ENCODE assay signal across 8 cellular contexts in the genomic region with DNA sequence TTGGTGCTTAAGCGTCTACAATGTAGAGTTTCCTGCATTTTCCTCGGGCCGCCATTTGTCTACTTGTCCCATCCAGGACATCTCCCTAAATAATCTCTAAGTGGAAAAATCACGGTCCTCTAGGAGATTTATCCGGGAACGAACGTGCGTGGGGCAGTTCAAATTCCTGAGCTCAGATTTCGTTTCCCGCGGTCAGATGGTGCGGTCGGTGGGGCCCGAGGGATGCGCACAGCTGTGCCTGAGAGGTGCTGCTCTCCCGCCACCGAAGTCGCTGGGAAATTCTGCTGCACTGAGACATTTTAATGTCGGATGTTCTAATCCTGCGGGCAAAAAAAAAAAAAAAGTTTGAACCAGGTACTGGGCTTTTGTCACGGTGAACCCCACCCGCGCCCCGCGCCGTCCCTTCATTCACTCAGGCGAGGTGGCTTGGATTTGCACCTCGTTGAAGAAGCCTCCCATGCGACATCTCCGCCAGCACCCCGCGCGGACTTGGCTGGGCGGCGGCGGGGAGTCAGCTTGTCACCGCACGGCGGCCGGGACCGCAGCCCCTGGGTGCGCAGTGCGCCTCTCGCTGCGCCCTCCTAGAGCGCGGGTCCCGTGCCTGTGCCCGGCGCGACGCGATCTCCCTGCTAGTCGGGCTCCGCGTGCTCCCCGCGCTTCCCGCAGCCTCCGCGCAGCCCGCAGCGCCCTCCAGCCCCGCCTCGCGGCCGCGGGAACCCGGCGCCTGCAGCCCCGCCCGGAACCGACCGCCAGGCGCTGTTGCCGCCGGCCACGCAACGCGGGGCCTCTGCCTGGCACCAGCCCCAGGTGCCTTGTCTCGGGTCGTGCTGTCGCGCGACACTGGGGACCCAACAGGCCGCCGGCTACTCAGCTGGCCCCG.
DNase-seq lines count a peak whose midpoint lies in the region; ATAC-seq and TF ChIP-seq lines count a peak whose summit lies in the region.

No MANE protein-coding gene starts in this region.

- ATAC-seq in HG03378 (IDR thresholded peaks at IDR 0.05; ENCODE audit: unreplicated experiment), result no peak

- peak overlapping the region in 20 of 21 experiments; percentile 51 to 92 (median 81) for H3K27ac ChIP-seq in skin epidermis

- DNase-seq in DMS153 treated with DMSO at 0.1 percent for 48 hours (lab: John Stamatoyannopoulos, UW; ENCODE audit: unreplicated experiment) (peak; percentile 20), DMS153 (lab: John Stamatoyannopoulos, UW) (no peak), M059J (ENCODE audit: low read depth) (peak; percentile 38), cardiac fibroblast (ENCODE audit: low read depth in 2 of 2) (peak; percentile 48 to 52), inferior parietal cortex (ENCODE audit: extremely low spot score) (peak; percentile 47), NCI-H2196 treated with DMSO at 0.1 percent for 48 hours (lab: John Stamatoyannopoulos, UW; ENCODE audit: unreplicated experiment) (no peak)

- no peak for TF ChIP-seq CTCF in cardiac fibroblast (IDR thresholded peaks at IDR 0.05; ENCODE audit: low read depth, low read length)

- H3K4me3 ChIP-seq in cardiac fibroblast (replicated peaks in 1 of 2; ENCODE audit: low read depth in 2 of 2, low read length in 2 of 2) (peak overlapping the region; percentile 63 to 64), skin epidermis (peak overlapping the region; percentile 41 to 58 (median 49))

Comparison
In these comparisons a context has a peak if more than half of its experiments do, and no peak if none do; other contexts are left out.
1. DNase-seq: peak in DMS153 treated with DMSO at 0.1 percent for 48 hours (single experiment), M059J (single experiment), cardiac fibroblast (2 of 2) and inferior parietal cortex (single experiment); none in DMS153 (single experiment) and NCI-H2196 treated with DMSO at 0.1 percent for 48 hours (single experiment).